In the genomic region with DNA sequence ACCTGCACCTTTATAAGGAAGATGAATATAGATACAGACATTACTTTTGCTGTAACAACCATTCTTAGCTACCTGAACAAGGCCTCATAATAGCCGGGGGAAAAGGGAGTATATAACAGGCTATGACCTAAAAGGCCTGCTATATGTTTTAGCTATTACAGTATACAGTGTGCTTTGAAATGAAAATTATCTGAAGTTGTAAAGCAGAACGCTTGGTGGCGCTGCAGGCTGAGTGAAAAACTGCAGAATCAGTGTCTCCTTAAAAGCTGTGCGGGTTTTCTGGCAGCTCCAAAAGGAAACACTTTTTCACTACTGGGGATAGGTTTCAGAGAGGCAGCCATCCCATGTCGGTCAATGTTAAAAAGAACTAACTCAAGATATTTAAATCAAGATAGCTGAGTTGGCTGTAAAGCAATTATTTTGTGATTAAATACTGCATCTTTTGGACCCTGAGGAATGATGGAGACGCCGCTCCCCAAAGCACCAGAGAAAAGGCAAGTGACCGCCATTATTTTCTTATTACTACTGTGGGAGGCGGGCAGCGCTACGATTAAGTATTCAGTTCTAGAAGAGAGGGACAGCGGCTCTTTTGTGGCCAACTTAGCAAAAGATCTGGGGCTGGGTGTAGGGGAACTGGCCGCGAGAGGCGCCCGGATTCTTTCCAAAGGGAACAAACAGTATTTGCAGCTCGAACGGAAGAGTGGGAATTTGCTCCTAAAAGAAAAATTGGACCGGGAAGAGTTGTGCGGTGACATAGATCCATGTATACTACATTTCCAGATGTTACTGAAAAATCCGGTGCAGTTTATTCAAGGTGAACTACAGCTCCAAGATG, we compare ENCODE assay signal across 1 cellular context.
TF ChIP-seq lines count a peak whose summit lies in the region.

No MANE protein-coding gene starts in this region.

TF ChIP-seq in H1, 55 proteins besides CTCF, POLR2A, EP300 and RAD21:
- TF ChIP-seq, protein P1, sequence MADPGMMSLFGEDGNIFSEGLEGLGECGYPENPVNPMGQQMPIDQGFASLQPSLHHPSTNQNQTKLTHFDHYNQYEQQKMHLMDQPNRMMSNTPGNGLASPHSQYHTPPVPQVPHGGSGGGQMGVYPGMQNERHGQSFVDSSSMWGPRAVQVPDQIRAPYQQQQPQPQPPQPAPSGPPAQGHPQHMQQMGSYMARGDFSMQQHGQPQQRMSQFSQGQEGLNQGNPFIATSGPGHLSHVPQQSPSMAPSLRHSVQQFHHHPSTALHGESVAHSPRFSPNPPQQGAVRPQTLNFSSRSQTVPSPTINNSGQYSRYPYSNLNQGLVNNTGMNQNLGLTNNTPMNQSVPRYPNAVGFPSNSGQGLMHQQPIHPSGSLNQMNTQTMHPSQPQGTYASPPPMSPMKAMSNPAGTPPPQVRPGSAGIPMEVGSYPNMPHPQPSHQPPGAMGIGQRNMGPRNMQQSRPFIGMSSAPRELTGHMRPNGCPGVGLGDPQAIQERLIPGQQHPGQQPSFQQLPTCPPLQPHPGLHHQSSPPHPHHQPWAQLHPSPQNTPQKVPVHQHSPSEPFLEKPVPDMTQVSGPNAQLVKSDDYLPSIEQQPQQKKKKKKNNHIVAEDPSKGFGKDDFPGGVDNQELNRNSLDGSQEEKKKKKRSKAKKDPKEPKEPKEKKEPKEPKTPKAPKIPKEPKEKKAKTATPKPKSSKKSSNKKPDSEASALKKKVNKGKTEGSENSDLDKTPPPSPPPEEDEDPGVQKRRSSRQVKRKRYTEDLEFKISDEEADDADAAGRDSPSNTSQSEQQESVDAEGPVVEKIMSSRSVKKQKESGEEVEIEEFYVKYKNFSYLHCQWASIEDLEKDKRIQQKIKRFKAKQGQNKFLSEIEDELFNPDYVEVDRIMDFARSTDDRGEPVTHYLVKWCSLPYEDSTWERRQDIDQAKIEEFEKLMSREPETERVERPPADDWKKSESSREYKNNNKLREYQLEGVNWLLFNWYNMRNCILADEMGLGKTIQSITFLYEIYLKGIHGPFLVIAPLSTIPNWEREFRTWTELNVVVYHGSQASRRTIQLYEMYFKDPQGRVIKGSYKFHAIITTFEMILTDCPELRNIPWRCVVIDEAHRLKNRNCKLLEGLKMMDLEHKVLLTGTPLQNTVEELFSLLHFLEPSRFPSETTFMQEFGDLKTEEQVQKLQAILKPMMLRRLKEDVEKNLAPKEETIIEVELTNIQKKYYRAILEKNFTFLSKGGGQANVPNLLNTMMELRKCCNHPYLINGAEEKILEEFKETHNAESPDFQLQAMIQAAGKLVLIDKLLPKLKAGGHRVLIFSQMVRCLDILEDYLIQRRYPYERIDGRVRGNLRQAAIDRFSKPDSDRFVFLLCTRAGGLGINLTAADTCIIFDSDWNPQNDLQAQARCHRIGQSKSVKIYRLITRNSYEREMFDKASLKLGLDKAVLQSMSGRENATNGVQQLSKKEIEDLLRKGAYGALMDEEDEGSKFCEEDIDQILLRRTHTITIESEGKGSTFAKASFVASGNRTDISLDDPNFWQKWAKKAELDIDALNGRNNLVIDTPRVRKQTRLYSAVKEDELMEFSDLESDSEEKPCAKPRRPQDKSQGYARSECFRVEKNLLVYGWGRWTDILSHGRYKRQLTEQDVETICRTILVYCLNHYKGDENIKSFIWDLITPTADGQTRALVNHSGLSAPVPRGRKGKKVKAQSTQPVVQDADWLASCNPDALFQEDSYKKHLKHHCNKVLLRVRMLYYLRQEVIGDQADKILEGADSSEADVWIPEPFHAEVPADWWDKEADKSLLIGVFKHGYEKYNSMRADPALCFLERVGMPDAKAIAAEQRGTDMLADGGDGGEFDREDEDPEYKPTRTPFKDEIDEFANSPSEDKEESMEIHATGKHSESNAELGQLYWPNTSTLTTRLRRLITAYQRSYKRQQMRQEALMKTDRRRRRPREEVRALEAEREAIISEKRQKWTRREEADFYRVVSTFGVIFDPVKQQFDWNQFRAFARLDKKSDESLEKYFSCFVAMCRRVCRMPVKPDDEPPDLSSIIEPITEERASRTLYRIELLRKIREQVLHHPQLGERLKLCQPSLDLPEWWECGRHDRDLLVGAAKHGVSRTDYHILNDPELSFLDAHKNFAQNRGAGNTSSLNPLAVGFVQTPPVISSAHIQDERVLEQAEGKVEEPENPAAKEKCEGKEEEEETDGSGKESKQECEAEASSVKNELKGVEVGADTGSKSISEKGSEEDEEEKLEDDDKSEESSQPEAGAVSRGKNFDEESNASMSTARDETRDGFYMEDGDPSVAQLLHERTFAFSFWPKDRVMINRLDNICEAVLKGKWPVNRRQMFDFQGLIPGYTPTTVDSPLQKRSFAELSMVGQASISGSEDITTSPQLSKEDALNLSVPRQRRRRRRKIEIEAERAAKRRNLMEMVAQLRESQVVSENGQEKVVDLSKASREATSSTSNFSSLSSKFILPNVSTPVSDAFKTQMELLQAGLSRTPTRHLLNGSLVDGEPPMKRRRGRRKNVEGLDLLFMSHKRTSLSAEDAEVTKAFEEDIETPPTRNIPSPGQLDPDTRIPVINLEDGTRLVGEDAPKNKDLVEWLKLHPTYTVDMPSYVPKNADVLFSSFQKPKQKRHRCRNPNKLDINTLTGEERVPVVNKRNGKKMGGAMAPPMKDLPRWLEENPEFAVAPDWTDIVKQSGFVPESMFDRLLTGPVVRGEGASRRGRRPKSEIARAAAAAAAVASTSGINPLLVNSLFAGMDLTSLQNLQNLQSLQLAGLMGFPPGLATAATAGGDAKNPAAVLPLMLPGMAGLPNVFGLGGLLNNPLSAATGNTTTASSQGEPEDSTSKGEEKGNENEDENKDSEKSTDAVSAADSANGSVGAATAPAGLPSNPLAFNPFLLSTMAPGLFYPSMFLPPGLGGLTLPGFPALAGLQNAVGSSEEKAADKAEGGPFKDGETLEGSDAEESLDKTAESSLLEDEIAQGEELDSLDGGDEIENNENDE (IDR thresholded peaks at IDR 0.05; ENCODE audit: insufficient replicate concordance, low read length), result no peak
- TF ChIP-seq ZNF274 (IDR thresholded peaks at IDR 0.05; ENCODE audit: borderline replicate concordance, extremely low read depth, low read length), result no peak
- TF ChIP-seq MAFK (IDR thresholded peaks at IDR 0.05; ENCODE audit: low read depth, low read length), result peak; percentile 53; the same call in 1 of the 2 replicates
- peak; percentile 47; the same call in 1 of the 2 replicates for TF ChIP-seq BACH1 (IDR thresholded peaks at IDR 0.05; ENCODE audit: low read length)
- TF ChIP-seq, protein P2, sequence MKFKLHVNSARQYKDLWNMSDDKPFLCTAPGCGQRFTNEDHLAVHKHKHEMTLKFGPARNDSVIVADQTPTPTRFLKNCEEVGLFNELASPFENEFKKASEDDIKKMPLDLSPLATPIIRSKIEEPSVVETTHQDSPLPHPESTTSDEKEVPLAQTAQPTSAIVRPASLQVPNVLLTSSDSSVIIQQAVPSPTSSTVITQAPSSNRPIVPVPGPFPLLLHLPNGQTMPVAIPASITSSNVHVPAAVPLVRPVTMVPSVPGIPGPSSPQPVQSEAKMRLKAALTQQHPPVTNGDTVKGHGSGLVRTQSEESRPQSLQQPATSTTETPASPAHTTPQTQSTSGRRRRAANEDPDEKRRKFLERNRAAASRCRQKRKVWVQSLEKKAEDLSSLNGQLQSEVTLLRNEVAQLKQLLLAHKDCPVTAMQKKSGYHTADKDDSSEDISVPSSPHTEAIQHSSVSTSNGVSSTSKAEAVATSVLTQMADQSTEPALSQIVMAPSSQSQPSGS (IDR thresholded peaks at IDR 0.05; ENCODE audit: low read length), result no peak
- no peak for TF ChIP-seq HDAC2 (IDR thresholded peaks at IDR 0.05; ENCODE audit: borderline replicate concordance in 1 of 2, low read depth in 2 of 2, low read length in 2 of 2)
- TF ChIP-seq SRF (IDR thresholded peaks at IDR 0.05; ENCODE audit: low read depth, low read length), result no peak
- no peak for TF ChIP-seq YY1 (IDR thresholded peaks at IDR 0.05; ENCODE audit: low read depth, low read length)
- TF ChIP-seq NANOG (IDR thresholded peaks at IDR 0.05; ENCODE audit: insufficient read depth, low read depth, low read length, poor library complexity, severe bottlenecking), result no peak
- TF ChIP-seq SUZ12 (IDR thresholded peaks at IDR 0.05; ENCODE audit: low read length), result no peak
- TF ChIP-seq SP4 (IDR thresholded peaks at IDR 0.05; ENCODE audit: low read length), result no peak
- TF ChIP-seq SP1 (IDR thresholded peaks at IDR 0.05; ENCODE audit: low read depth, low read length), result no peak
- TF ChIP-seq ASH2L (IDR thresholded peaks at IDR 0.05; ENCODE audit: low read length), result no peak
- TF ChIP-seq, protein P3, sequence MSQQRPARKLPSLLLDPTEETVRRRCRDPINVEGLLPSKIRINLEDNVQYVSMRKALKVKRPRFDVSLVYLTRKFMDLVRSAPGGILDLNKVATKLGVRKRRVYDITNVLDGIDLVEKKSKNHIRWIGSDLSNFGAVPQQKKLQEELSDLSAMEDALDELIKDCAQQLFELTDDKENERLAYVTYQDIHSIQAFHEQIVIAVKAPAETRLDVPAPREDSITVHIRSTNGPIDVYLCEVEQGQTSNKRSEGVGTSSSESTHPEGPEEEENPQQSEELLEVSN (IDR thresholded peaks at IDR 0.05), result no peak
- TF ChIP-seq TEAD4 (IDR thresholded peaks at IDR 0.05; ENCODE audit: low read depth, low read length), result no peak
